In the genomic region with DNA sequence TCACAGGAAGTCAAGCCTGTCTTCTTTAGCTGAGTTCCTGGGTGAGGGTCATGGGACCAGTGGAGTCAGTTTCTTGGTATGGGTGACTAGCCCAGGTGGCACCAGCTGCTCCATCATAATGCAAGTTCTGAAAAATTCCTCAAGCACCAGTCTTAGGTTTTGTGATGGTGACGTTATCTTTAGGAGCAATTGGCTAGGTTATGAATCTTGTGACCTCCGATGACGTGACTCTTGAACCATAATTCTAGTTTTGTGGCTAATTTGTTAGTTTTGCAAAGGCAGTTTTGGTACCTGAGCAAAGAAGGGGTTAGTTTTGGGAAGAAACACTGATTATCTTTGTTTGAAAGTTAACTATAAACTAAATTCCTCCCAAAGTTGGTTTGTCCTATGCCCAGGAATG, we compare ENCODE assay signal across 27 cellular contexts.
"Had no signal": no experiment of that assay in that cellular context is flagged by ENCODE, and none has a peak within 500 bp of the region (broad histone marks: within the 10 kb centered on the region; RNA-seq: fewer than 3 reads in every experiment).

No MANE protein-coding gene starts in this region.

- H3K4me1 ChIP-seq: colonic mucosa, esophagus muscularis mucosa, esophagus squamous epithelium, foreskin keratinocyte, gastrocnemius medialis, gastroesophageal sphincter, heart left ventricle, heart right ventricle had no signal

- FAIRE-seq: colon, endometrium, frontal cortex had no signal

- H3K27me3 ChIP-seq: colonic mucosa, dorsolateral prefrontal cortex, esophagus muscularis mucosa, esophagus squamous epithelium, foreskin keratinocyte, gastrocnemius medialis, gastroesophageal sphincter, heart left ventricle, heart right ventricle had no signal

- DNase-seq: colonic mucosa; cortex of kidney; dermis blood vessel endothelial cell; dorsolateral prefrontal cortex; effector CD4-positive, alpha-beta T cell; effector CD8-positive, alpha-beta T cell; effector memory CD4-positive, alpha-beta T cell; effector memory CD8-positive, alpha-beta T cell; endodermal cell; erythroblast; esophagus squamous epithelium; foreskin fibroblast; foreskin keratinocyte; foreskin melanocyte; gastrocnemius medialis; glutamatergic neuron; head of caudate nucleus; heart left ventricle; heart right ventricle had no signal

- ATAC-seq: effector memory CD8-positive, alpha-beta T cell; esophagus mucosa; foreskin keratinocyte; gastrocnemius medialis; gastroesophageal sphincter; heart left ventricle; heart right ventricle had no signal

- H3K4me3 ChIP-seq: colonic mucosa, coronary artery, dorsolateral prefrontal cortex, esophagus muscularis mucosa, esophagus squamous epithelium, gastrocnemius medialis, gastroesophageal sphincter, heart left ventricle, heart right ventricle had no signal

- H3K36me3 ChIP-seq: colonic mucosa, esophagus muscularis mucosa, esophagus squamous epithelium, gastrocnemius medialis, gastroesophageal sphincter, heart left ventricle, heart right ventricle had no signal

- H3K9me3 ChIP-seq: colonic mucosa, esophagus muscularis mucosa, esophagus squamous epithelium, gastrocnemius medialis, gastroesophageal sphincter, heart left ventricle had no signal

- H3K27ac ChIP-seq: colonic mucosa, coronary artery, dorsolateral prefrontal cortex, epithelial cell of prostate, esophagus muscularis mucosa, esophagus squamous epithelium, foreskin keratinocyte, gastrocnemius medialis, gastroesophageal sphincter, heart left ventricle, heart right ventricle had no signal
